Comparison of ENCODE assay signal across 11 cellular contexts in the genomic region with DNA sequence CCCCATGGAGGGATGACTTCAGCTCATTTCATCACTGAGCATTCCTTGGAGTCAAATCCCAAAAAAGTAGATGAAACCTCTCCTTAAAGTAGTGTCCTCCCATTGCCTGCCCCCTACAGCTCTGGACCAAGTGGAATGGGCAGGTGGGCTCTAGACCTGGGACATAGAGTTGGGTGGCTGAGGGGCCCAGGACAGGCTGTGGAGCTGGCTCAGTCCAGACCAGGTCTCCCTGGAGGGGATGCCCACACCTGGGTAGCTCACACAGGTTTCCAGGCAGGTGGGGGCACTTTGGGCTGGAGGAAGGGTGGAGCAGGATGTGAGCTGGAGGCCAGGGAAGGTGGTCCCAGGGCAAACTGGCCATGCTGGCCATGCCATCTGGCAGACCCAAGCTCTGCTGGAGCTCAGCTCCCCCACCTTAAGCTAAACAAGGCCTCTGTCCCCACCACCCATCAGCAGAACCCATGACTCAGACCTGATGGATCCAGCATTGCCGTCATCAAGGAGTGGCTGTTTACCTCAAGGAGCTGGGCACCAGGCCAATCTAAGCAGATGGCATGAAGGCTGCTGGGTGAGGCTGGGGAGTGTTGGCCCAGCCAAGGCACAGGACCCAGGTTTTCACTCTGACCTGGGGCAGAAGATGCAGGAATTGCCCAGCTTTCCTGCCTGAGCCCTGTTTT. TPM values are rescaled to one million over a fixed set of nuclear protein-coding genes. Genes with fewer than 3 reads are reported as not detected.
DNase-seq lines count a peak whose midpoint lies in the region; ATAC-seq and TF ChIP-seq lines count a peak whose summit lies in the region.
"Had no signal": no experiment of that assay in that cellular context is flagged by ENCODE, and none has a peak within 500 bp of the region (broad histone marks: within the 10 kb centered on the region; RNA-seq: fewer than 3 reads in every experiment).

No MANE protein-coding gene starts in this region.

- peak overlapping the region; percentile 41 to 60 for H3K27ac ChIP-seq in left lung

- H3K4me3 Mint-ChIP-seq in activated T-helper 17 cell treated with anti-CD3 and anti-CD28 coated beads, Interleukin-2, amount 50 U/mL, for 72 hours: no peak overlapping the region
- no peak overlapping the region for H3K4me3 Mint-ChIP-seq in activated CD8-positive, alpha-beta memory T cell treated with anti-CD3 and anti-CD28 coated beads, Interleukin-2, amount 10 ng/mL, durations not matched to agents 7 days and 5 days
- H3K4me3 Mint-ChIP-seq: activated naive CD8-positive, alpha-beta T cell had no signal

- no peaks in the 10 kb centered on the region for H3K4me1 Mint-ChIP-seq in activated T-helper 17 cell treated with anti-CD3 and anti-CD28 coated beads, Interleukin-2, amount 50 U/mL, for 72 hours
- H3K4me1 Mint-ChIP-seq in activated CD8-positive, alpha-beta memory T cell treated with anti-CD3 and anti-CD28 coated beads, Interleukin-2, amount 10 ng/mL, durations not matched to agents 7 days and 5 days: no peaks in the 10 kb centered on the region

- H3K9me3 ChIP-seq in left lung: no peaks in the 10 kb centered on the region

- H3K27ac Mint-ChIP-seq in activated T-helper 17 cell treated with anti-CD3 and anti-CD28 coated beads, Interleukin-2, amount 50 U/mL, for 72 hours: no peak overlapping the region
- no peak overlapping the region for H3K27ac Mint-ChIP-seq in activated CD8-positive, alpha-beta memory T cell treated with anti-CD3 and anti-CD28 coated beads, Interleukin-2, amount 10 ng/mL, durations not matched to agents 7 days and 5 days
- H3K27ac Mint-ChIP-seq: activated naive CD8-positive, alpha-beta T cell had no signal

- DNase-seq in AG09319 (ENCODE audit: extremely low read depth, low read depth) (peak; percentile 74), HS-27A (ENCODE audit: low read depth) (peak; percentile 99), left lung (peak in 1 of 2 donors; percentile 84), NCI-H82 treated with DMSO at 0.1 percent for 48 hours (lab: John Stamatoyannopoulos, UW; ENCODE audit: unreplicated experiment) (no peak), GM10248 (ENCODE audit: extremely low spot score) (no peak)
- no peak for DNase-seq in activated CD8-positive, alpha-beta memory T cell treated with anti-CD3 and anti-CD28 coated beads, Interleukin-2, amount 10 ng/mL, durations not matched to agents 7 days and 5 days
- no peak for DNase-seq in stimulated activated naive CD4-positive, alpha-beta T cell (lab: John Stamatoyannopoulos, UW)
- DNase-seq: NCI-H1417 treated with DMSO at 0.1 percent for 48 hours had no signal

- CTCF ChIA-PET in activated CD8-positive, alpha-beta memory T cell treated with anti-CD3 and anti-CD28 coated beads, Interleukin-2, amount 10 ng/mL, durations not matched to agents 7 days and 5 days (lab: Charles Lee): interaction anchor here (1.9 kb wide), 1 partner anchor 8 kb away, joined by 6 read pairs; no protein-coding TSS in a partner anchor
- CTCF ChIA-PET in GM10248 (lab: Yijun Ruan, JAX): interaction anchor here (1.2 to 7.9 kb wide), 8 partner anchors 8 to 855 kb away, joined by 3 to 75 read pairs (median 4); no protein-coding TSS in a partner anchor

- no peak overlapping the region for H3K4me3 ChIP-seq in left lung
- H3K4me3 ChIP-seq: GM12878 had no signal

- H3K27me3 Mint-ChIP-seq in activated T-helper 17 cell treated with anti-CD3 and anti-CD28 coated beads, Interleukin-2, amount 50 U/mL, for 72 hours: peaks cover 6% of the 10 kb centered on the region
- peaks cover 2% of the 10 kb centered on the region for H3K27me3 Mint-ChIP-seq in activated CD8-positive, alpha-beta memory T cell treated with anti-CD3 and anti-CD28 coated beads, Interleukin-2, amount 10 ng/mL, durations not matched to agents 7 days and 5 days
- H3K27me3 Mint-ChIP-seq: activated naive CD8-positive, alpha-beta T cell had no signal

- intact Hi-C loops in left lung (cut with DNase I): no loop called here

- POLR2A ChIA-PET in GM10248 (lab: Yijun Ruan, JAX): interaction anchor here (1.0 kb wide), 1 partner anchor 15 kb away, joined by 3 read pairs; no protein-coding TSS in a partner anchor

- TF ChIP-seq CTCF in AG09319 (IDR thresholded peaks at IDR 0.05; ENCODE audit: low read depth, low read length) (no peak), left lung (IDR thresholded peaks at IDR 0.05) (no peak), GM10248 (IDR thresholded peaks at IDR 0.05; ENCODE audit: control extremely low read depth, extremely low read depth, low read depth, missing control alignments) (no peak)

- no peaks in the 10 kb centered on the region for H3K4me1 ChIP-seq in left lung

- ATAC-seq in activated T-helper 17 cell treated with anti-CD3 and anti-CD28 coated beads, Interleukin-2, amount 50 U/mL, for 72 hours (replicated peaks): peak; percentile 31
- peak; percentile 77 for ATAC-seq in left lung
- no peak for ATAC-seq in activated CD8-positive, alpha-beta memory T cell treated with anti-CD3 and anti-CD28 coated beads, Interleukin-2, amount 10 ng/mL, durations not matched to agents 7 days and 5 days

- H3K36me3 Mint-ChIP-seq in activated T-helper 17 cell treated with anti-CD3 and anti-CD28 coated beads, Interleukin-2, amount 50 U/mL, for 72 hours (ENCODE audit: low read depth): no peaks in the 10 kb centered on the region
- H3K36me3 Mint-ChIP-seq in activated CD8-positive, alpha-beta memory T cell treated with anti-CD3 and anti-CD28 coated beads, Interleukin-2, amount 10 ng/mL, durations not matched to agents 7 days and 5 days: no peaks in the 10 kb centered on the region
- H3K36me3 Mint-ChIP-seq: activated naive CD8-positive, alpha-beta T cell had no signal

- H3K27me3 ChIP-seq in left lung: no peaks in the 10 kb centered on the region

- H3K9me3 Mint-ChIP-seq in activated T-helper 17 cell treated with anti-CD3 and anti-CD28 coated beads, Interleukin-2, amount 50 U/mL, for 72 hours: no peaks in the 10 kb centered on the region
- H3K9me3 Mint-ChIP-seq in activated CD8-positive, alpha-beta memory T cell treated with anti-CD3 and anti-CD28 coated beads, Interleukin-2, amount 10 ng/mL, durations not matched to agents 7 days and 5 days (ENCODE audit: low read depth): no peaks in the 10 kb centered on the region

- H3K36me3 ChIP-seq in left lung: no peaks in the 10 kb centered on the region

RNA-seq across cellular contexts. Expression of gene SPINK4, which starts 6.2 kb away (rescaled TPM):
- total RNA-seq in activated T-helper 17 cell treated with anti-CD3 and anti-CD28 coated beads, Interleukin-2, amount 50 U/mL, for 72 hours: not detected
- not detected for total RNA-seq in left lung
- total RNA-seq in activated CD8-positive, alpha-beta memory T cell treated with anti-CD3 and anti-CD28 coated beads, Interleukin-2, amount 10 ng/mL, durations not matched to agents 7 days and 5 days: not detected
- total RNA-seq: GM12878 had no signal

RNA-seq across cellular contexts. Expression of gene BAG1, which starts 30.7 kb away (rescaled TPM):
- 10 to 100 TPM; 41.2 to 95.2 TPM for total RNA-seq in activated T-helper 17 cell treated with anti-CD3 and anti-CD28 coated beads, Interleukin-2, amount 50 U/mL, for 72 hours
- total RNA-seq in left lung: 100 to 1,000 TPM; 103 to 111 TPM
- total RNA-seq in activated CD8-positive, alpha-beta memory T cell treated with anti-CD3 and anti-CD28 coated beads, Interleukin-2, amount 10 ng/mL, durations not matched to agents 7 days and 5 days: 10 to 100 TPM; 74.9 to 81.0 TPM

RNA-seq across cellular contexts. Expression of gene CHMP5, which starts 31.1 kb away (rescaled TPM):
- 10 to 100 TPM; 54.7 to 70.0 TPM for total RNA-seq in activated T-helper 17 cell treated with anti-CD3 and anti-CD28 coated beads, Interleukin-2, amount 50 U/mL, for 72 hours
- 10 to 100 TPM; 67.4 to 79.3 TPM for total RNA-seq in left lung
- 100 to 1,000 TPM; 114 to 130 TPM for total RNA-seq in activated CD8-positive, alpha-beta memory T cell treated with anti-CD3 and anti-CD28 coated beads, Interleukin-2, amount 10 ng/mL, durations not matched to agents 7 days and 5 days

RNA-seq across cellular contexts. Expression of gene NFX1, which starts 56.5 kb away (rescaled TPM):
- 10 to 100 TPM; 32.0 to 56.5 TPM for total RNA-seq in activated T-helper 17 cell treated with anti-CD3 and anti-CD28 coated beads, Interleukin-2, amount 50 U/mL, for 72 hours
- 10 to 100 TPM; 32.0 to 39.3 TPM for total RNA-seq in left lung
- 10 to 100 TPM; 46.3 to 48.1 TPM for total RNA-seq in activated CD8-positive, alpha-beta memory T cell treated with anti-CD3 and anti-CD28 coated beads, Interleukin-2, amount 10 ng/mL, durations not matched to agents 7 days and 5 days

Comparison
In these comparisons a context has a peak if more than half of its experiments do, and no peak if none do; other contexts are left out.
1. DNase-seq: peak in AG09319 (single experiment) and HS-27A (single experiment); none in NCI-H82 treated with DMSO at 0.1 percent for 48 hours (single experiment), activated CD8-positive, alpha-beta memory T cell treated with anti-CD3 and anti-CD28 coated beads, Interleukin-2, amount 10 ng/mL, durations not matched to agents 7 days and 5 days (single experiment), stimulated activated naive CD4-positive, alpha-beta T cell (0 of 6) and GM10248 (single experiment).